Comparison of ENCODE assay signal across 1 cellular context in genomic region chr6:133895573-133896343, GRCh38.
A peak's percentile ranks its signal among the peaks of the same experiment; 100 is the strongest.
TF ChIP-seq lines count a peak whose summit lies in the region.

No MANE protein-coding gene starts in this region.

TF ChIP-seq in GM23338, 12 proteins besides CTCF, POLR2A, EP300 and RAD21:
- no peak for TF ChIP-seq ZNF462 (CRISPR knock-in tag; IDR thresholded peaks at IDR 0.05)
- TF ChIP-seq EZH2phosphoT487 (IDR thresholded peaks at IDR 0.05; ENCODE audit: unreplicated experiment), result peak; percentile 76
- peak; percentile 88 for TF ChIP-seq EZH2 (IDR thresholded peaks at IDR 0.05; ENCODE audit: low read depth, unreplicated experiment)
